In genomic region chrX:149939271-149940014, GRCh38 we compare ENCODE assay signal across 8 cellular contexts. TPM values are rescaled to one million over a fixed set of nuclear protein-coding genes. Genes with fewer than 3 reads are reported as not detected.
DNase-seq lines count a peak whose midpoint lies in the region; ATAC-seq and TF ChIP-seq lines count a peak whose summit lies in the region.

No MANE protein-coding gene starts in this region.

- TF ChIP-seq CTCF in fibroblast of mammary gland (conservative IDR thresholded peaks at IDR 0.05; ENCODE audit: control insufficient read depth, insufficient read depth, low read depth, low read length) = no peak
- TF ChIP-seq CTCF in natural killer cell (IDR thresholded peaks at IDR 0.05) = no peak

- H3K4me3 ChIP-seq in fibroblast of mammary gland (ENCODE audit: control insufficient read depth, low read depth, low read length) = peak overlapping the region; percentile 54

- no peaks in the 10 kb centered on the region for H3K9me3 Mint-ChIP-seq in natural killer cell
- no peaks in the 10 kb centered on the region for H3K9me3 Mint-ChIP-seq in stimulated activated effector memory CD8-positive, alpha-beta T cell treated with anti-CD3 and anti-CD28 coated beads, Interleukin-12 subunit alpha, Interleukin-12 subunit beta, amount 100 ng/mL, for 72 hours

- H3K36me3 Mint-ChIP-seq in natural killer cell = no peaks in the 10 kb centered on the region
- peaks cover 25% of the 10 kb centered on the region for H3K36me3 Mint-ChIP-seq in stimulated activated effector memory CD8-positive, alpha-beta T cell treated with anti-CD3 and anti-CD28 coated beads, Interleukin-12 subunit alpha, Interleukin-12 subunit beta, amount 100 ng/mL, for 72 hours

- no peaks in the 10 kb centered on the region for H3K27me3 Mint-ChIP-seq in natural killer cell (ENCODE audit: low read depth in 2 of 2)

- H3K4me3 Mint-ChIP-seq in natural killer cell = peak overlapping the region; percentile 92
- H3K4me3 Mint-ChIP-seq in stimulated activated effector memory CD8-positive, alpha-beta T cell treated with anti-CD3 and anti-CD28 coated beads, Interleukin-12 subunit alpha, Interleukin-12 subunit beta, amount 100 ng/mL, for 72 hours = peak overlapping the region; percentile 85

- peaks cover 8 to 14% of the 10 kb centered on the region in 2 donors for H3K4me1 Mint-ChIP-seq in natural killer cell
- H3K4me1 Mint-ChIP-seq in stimulated activated effector memory CD8-positive, alpha-beta T cell treated with anti-CD3 and anti-CD28 coated beads, Interleukin-12 subunit alpha, Interleukin-12 subunit beta, amount 100 ng/mL, for 72 hours = no peaks in the 10 kb centered on the region

- DNase-seq in C1 segment of cervical spinal cord (lab: John Stamatoyannopoulos, UW) = peak; percentile 18 to 96 (median 87)
- peak; percentile 64 to 65 for DNase-seq in Kasumi-1 (lab: John Stamatoyannopoulos, UW)
- peak; percentile 91 for DNase-seq in RPMI7951 (ENCODE audit: low read depth)
- DNase-seq in activated T-helper 1 cell treated with anti-CD3 and anti-CD28 coated beads, Interleukin-2, amount 50 U/mL, for 16 hours (ENCODE audit: low read depth in 1 of 2, low spot score in 1 of 2) = peak; percentile 75 to 79
- peak; percentile 87 for DNase-seq in fibroblast of mammary gland (ENCODE audit: low read depth)
- peak; percentile 74 for DNase-seq in natural killer cell
- DNase-seq in stimulated activated effector memory CD8-positive, alpha-beta T cell treated with anti-CD3 and anti-CD28 coated beads, Interleukin-12 subunit alpha, Interleukin-12 subunit beta, amount 100 ng/mL, for 72 hours (ENCODE audit: low spot score in 2 of 2) = peak; percentile 70 to 89

- H3K27ac Mint-ChIP-seq in natural killer cell = peak overlapping the region; percentile 92 to 99
- H3K27ac Mint-ChIP-seq in stimulated activated effector memory CD8-positive, alpha-beta T cell treated with anti-CD3 and anti-CD28 coated beads, Interleukin-12 subunit alpha, Interleukin-12 subunit beta, amount 100 ng/mL, for 72 hours = peak overlapping the region; percentile 93

- peak; percentile 4 for ATAC-seq in GM21576 (IDR thresholded peaks at IDR 0.05; ENCODE audit: unreplicated experiment)
- peak; percentile 25 to 57 (median 40) for ATAC-seq in natural killer cell
- ATAC-seq in stimulated activated effector memory CD8-positive, alpha-beta T cell treated with anti-CD3 and anti-CD28 coated beads, Interleukin-12 subunit alpha, Interleukin-12 subunit beta, amount 100 ng/mL, for 72 hours = peak; percentile 60

- intact Hi-C loops in natural killer cell (cut with micrococcal nuclease) = loop anchor here (2.0 to 10.0 kb wide), 4 partner anchors 65 to 757 kb away; partner anchors contain the start of gene IDS

RNA-seq across cellular contexts. Expression of gene EOLA2, which starts 1.2 kb away (rescaled TPM):
- total RNA-seq in RPMI7951 (2014; rRNA removed; shearing (Covaris generic)) = 19.2 and 25.0 TPM in 2 replicates
- 10 to 100 TPM; 80.9 to 94.9 (median 85.5) TPM for total RNA-seq in natural killer cell

RNA-seq across cellular contexts. Expression of gene HSFX4, which starts 10.1 kb away (rescaled TPM):
- not detected in 2 replicates for total RNA-seq in RPMI7951 (2014; rRNA removed; shearing (Covaris generic))
- not detected for total RNA-seq in natural killer cell

RNA-seq across cellular contexts. Expression of gene MAGEA8, which starts 58.5 kb away (rescaled TPM):
- total RNA-seq in RPMI7951 (2014; rRNA removed; shearing (Covaris generic)) = 1.1 and 1.4 TPM in 2 replicates
- total RNA-seq in natural killer cell = not detected

Comparison
In these comparisons a context has a peak if more than half of its experiments do, and no peak if none do; other contexts are left out.
1. Peak in every context shown above with its lines: DNase-seq, ATAC-seq and H3K4me3 ChIP-seq.
2. ATAC-seq: peak in every context shown above with its lines; median percentile 60 in stimulated activated effector memory CD8-positive, alpha-beta T cell treated with anti-CD3 and anti-CD28 coated beads, Interleukin-12 subunit alpha, Interleukin-12 subunit beta, amount 100 ng/mL, for 72 hours; 40 in natural killer cell; 4 in GM21576.